ENCODE assay signal across 10 cellular contexts in the genomic region with DNA sequence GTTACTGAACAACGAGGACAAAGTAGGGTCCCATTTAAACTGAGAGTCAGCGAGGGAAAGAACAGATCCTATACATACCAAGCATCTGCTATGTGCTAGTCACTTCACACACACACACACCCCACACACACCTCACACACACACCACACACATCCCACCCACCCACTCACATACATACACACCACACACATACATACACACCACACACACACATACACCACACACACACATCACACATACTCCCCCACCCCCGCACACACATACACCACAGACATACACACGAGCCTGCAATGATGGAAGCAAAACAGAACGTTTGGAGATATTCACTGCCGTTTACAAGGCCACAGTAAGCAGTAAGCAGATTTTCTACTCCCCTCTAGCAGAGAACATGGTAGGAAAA. TPM values are rescaled to one million over a fixed set of nuclear protein-coding genes. Genes with fewer than 3 reads are reported as not detected.
DNase-seq lines count a peak whose midpoint lies in the region; TF ChIP-seq lines count a peak whose summit lies in the region.
"Had no signal": no experiment of that assay in that cellular context is flagged by ENCODE, and none has a peak within 500 bp of the region (broad histone marks: within the 10 kb centered on the region; RNA-seq: fewer than 3 reads in every experiment).

No MANE protein-coding gene starts in this region.

- 45 to 50% (median 47%) methylated on average over 6 of the region's 6 CpGs for WGBS in ovary, 3 donors

- H3K4me2 ChIP-seq in neural progenitor cell: peak overlapping the region; percentile 79

- H3K4me1 Mint-ChIP-seq in CD14-positive monocyte (peaks cover 11% of the 10 kb centered on the region), neural progenitor cell (peaks cover 33% of the 10 kb centered on the region)

- H3K27me3 ChIP-seq in HUES48 (ENCODE audit: control insufficient read depth, insufficient read depth, low read length) (no peaks in the 10 kb centered on the region), neural progenitor cell (no peaks in the 10 kb centered on the region), ovary (no peaks in the 10 kb centered on the region)

- H2AFZ ChIP-seq in neural progenitor cell (replicated peaks): no peak overlapping the region

- TF ChIP-seq CTCF in CD14-positive monocyte (IDR thresholded peaks at IDR 0.05): no peak
- no peak for TF ChIP-seq CTCF in coronary artery (IDR thresholded peaks at IDR 0.05)
- no peak for TF ChIP-seq CTCF in neural progenitor cell (IDR thresholded peaks at IDR 0.05)
- no peak for TF ChIP-seq CTCF in ovary (IDR thresholded peaks at IDR 0.05)

- H3K9ac ChIP-seq in HUES48 (ENCODE audit: low read depth, low read length) (no peak overlapping the region), neural progenitor cell (no peak overlapping the region)

- H3K4me1 ChIP-seq in HUES48 (ENCODE audit: control insufficient read depth, insufficient read depth, low read length) (peaks cover 28% of the 10 kb centered on the region), neural progenitor cell (peaks cover 15% of the 10 kb centered on the region), ovary (ENCODE audit: insufficient read depth) (no peaks in the 10 kb centered on the region)

- H3K9me3 Mint-ChIP-seq in CD14-positive monocyte: peaks cover 0 to 10% (median 6%) of the 10 kb centered on the region in 7 donors
- peaks cover 63% of the 10 kb centered on the region for H3K9me3 Mint-ChIP-seq in neural progenitor cell

- peaks cover 3% of the 10 kb centered on the region for H3F3A ChIP-seq in neural progenitor cell (ENCODE audit: low read depth)

- H3K27ac ChIP-seq in HUES48 (ENCODE audit: low read depth, low read length) (no peak overlapping the region), coronary artery (peak overlapping the region in 1 of 2 donors; percentile 16), neural progenitor cell (no peak overlapping the region), ovary (no peak overlapping the region)
- H3K27ac ChIP-seq: RWPE1 had no signal

- H3K27ac Mint-ChIP-seq in CD14-positive monocyte (no peak overlapping the region), neural progenitor cell (peak overlapping the region; percentile 39)

- H3K36me3 ChIP-seq in HUES48 (ENCODE audit: control insufficient read depth, insufficient read depth, low read length): peaks cover 6% of the 10 kb centered on the region
- no peaks in the 10 kb centered on the region for H3K36me3 ChIP-seq in neural progenitor cell
- H3K36me3 ChIP-seq in ovary: no peaks in the 10 kb centered on the region

- H3K4me3 Mint-ChIP-seq in CD14-positive monocyte: peak overlapping the region; percentile 72 to 90
- H3K4me3 Mint-ChIP-seq in neural progenitor cell: peak overlapping the region; percentile 93

- DNase-seq in CD14-positive monocyte (ENCODE audit: low spot score) (no peak), coronary artery (ENCODE audit: low spot score) (no peak), neural progenitor cell (ENCODE audit: low spot score) (no peak), AML-193 (lab: John Stamatoyannopoulos, UW) (no peak), ovary (no peak), hypothalamus (lab: John Stamatoyannopoulos, UW) (no peak), MV-4-11 (lab: John Stamatoyannopoulos, UW) (no peak)
- DNase-seq: activated effector memory CD4-positive, alpha-beta T cell treated with Interleukin-2 at 50 U/mL for 16 hours had no signal

- no peak for TF ChIP-seq EP300 in ovary (IDR thresholded peaks at IDR 0.05)

- intact Hi-C loops in CD14-positive monocyte (cut with micrococcal nuclease) (no loop called here), ovary (cut with DNase I) (no loop called here)

- H3K9me3 ChIP-seq in HUES48 (ENCODE audit: control insufficient read depth, insufficient read depth, low read length) (no peaks in the 10 kb centered on the region), neural progenitor cell (ENCODE audit: low read depth) (no peaks in the 10 kb centered on the region), ovary (no peaks in the 10 kb centered on the region)

- H3K27me3 Mint-ChIP-seq in CD14-positive monocyte (ENCODE audit: low read depth in 3 of 3) (peaks cover 14 to 25% (median 17%) of the 10 kb centered on the region in 3 donors), neural progenitor cell (ENCODE audit: insufficient read depth, low read depth) (peaks cover 9% of the 10 kb centered on the region)

- H3K4me3 ChIP-seq in HUES48 (ENCODE audit: low read depth, low read length) (peak overlapping the region; percentile 66), coronary artery (peak overlapping the region; percentile 74), neural progenitor cell (peak overlapping the region; percentile 65), ovary (no peak overlapping the region)

- TF ChIP-seq POLR2A in ovary (IDR thresholded peaks at IDR 0.05): no peak

- H3K36me3 Mint-ChIP-seq in CD14-positive monocyte (peaks cover under 1 to 5% of the 10 kb centered on the region in 2 donors), neural progenitor cell (peaks cover 66% of the 10 kb centered on the region)

- H4K20me1 ChIP-seq in neural progenitor cell (ENCODE audit: low read depth): peaks cover 26% of the 10 kb centered on the region

- peaks cover 88% of the 10 kb centered on the region for H3K79me2 ChIP-seq in neural progenitor cell (ENCODE audit: low read depth)

RNA-seq across cellular contexts. Expression of gene GRB10, which starts 0.6 kb away (rescaled TPM):
- polyA plus RNA-seq in CD14-positive monocyte (1 to 10 TPM; 1.3 to 1.5 TPM), ovary (10 to 100 TPM in 1 of 2 donors, 1 to 10 TPM in 1; 10.0 to 27.8 TPM)
- total RNA-seq in neural progenitor cell (ENCODE audit: low replicate concordance) (33.9 and 53.9 TPM in 2 replicates), ovary (10 to 100 TPM; 17.5 to 93.3 (median 27.8) TPM)
